In genomic region chr9:128325629-128326028, GRCh38 we compare ENCODE assay signal across 12 cellular contexts.
"Had no signal": no experiment of that assay in that cellular context is flagged by ENCODE, and none has a peak within 500 bp of the region (broad histone marks: within the 10 kb centered on the region; RNA-seq: fewer than 3 reads in every experiment).

No MANE protein-coding gene starts in this region.

- H3K27me3 ChIP-seq: brain microvascular endothelial cell, tibial nerve had no signal

- H3K4me3 Mint-ChIP-seq: activated naive CD4-positive, alpha-beta T cell treated with anti-CD3 and anti-CD28 coated beads for 36 hours had no signal

- H3K9me3 ChIP-seq: tibial nerve had no signal

- H3K9me3 Mint-ChIP-seq: activated naive CD4-positive, alpha-beta T cell treated with anti-CD3 and anti-CD28 coated beads for 36 hours had no signal

- H3K27me3 Mint-ChIP-seq: activated CD8-positive, alpha-beta memory T cell treated with anti-CD3 and anti-CD28 coated beads, Interleukin-2, amount 10 ng/mL, durations not matched to agents 7 days and 5 days had no signal

- H3K27ac ChIP-seq: brain microvascular endothelial cell, tibial nerve had no signal

- H3K27ac Mint-ChIP-seq: activated CD8-positive, alpha-beta memory T cell treated with anti-CD3 and anti-CD28 coated beads, Interleukin-2, amount 10 ng/mL, durations not matched to agents 7 days and 5 days; activated naive CD4-positive, alpha-beta T cell treated with anti-CD3 and anti-CD28 coated beads for 36 hours had no signal

- DNase-seq: activated CD4-positive, alpha-beta T cell treated with anti-CD3 and anti-CD28 coated beads, Interleukin-2, amount 50 U/mL, for 48 hours; activated CD8-positive, alpha-beta memory T cell treated with anti-CD3 and anti-CD28 coated beads, Interleukin-2, amount 10 ng/mL, durations not matched to agents 7 days and 5 days; activated naive CD4-positive, alpha-beta T cell treated with anti-CD3 and anti-CD28 coated beads for 36 hours; brain microvascular endothelial cell; dermis blood vessel endothelial cell; erythroblast; mammary epithelial cell; naive thymus-derived CD4-positive, alpha-beta T cell; occipital lobe; SHP77 treated with DMSO at 0.1 percent for 48 hours had no signal

- ATAC-seq: activated CD4-positive, CD25-positive, alpha-beta regulatory T cell treated with anti-CD3 and anti-CD28 coated beads, Interleukin-2, amount 50 U/mL, for 24 hours; activated CD8-positive, alpha-beta memory T cell treated with anti-CD3 and anti-CD28 coated beads, Interleukin-2, amount 10 ng/mL, durations not matched to agents 7 days and 5 days; naive thymus-derived CD4-positive, alpha-beta T cell had no signal
